In genomic region chr4:1465173-1466033, GRCh38 we compare ENCODE assay signal across 19 cellular contexts. TPM values are rescaled to one million over a fixed set of nuclear protein-coding genes. Genes with fewer than 3 reads are reported as not detected.
DNase-seq lines count a peak whose midpoint lies in the region; ATAC-seq and TF ChIP-seq lines count a peak whose summit lies in the region.
"Had no signal": no experiment of that assay in that cellular context is flagged by ENCODE, and none has a peak within 500 bp of the region (broad histone marks: within the 10 kb centered on the region; RNA-seq: fewer than 3 reads in every experiment).

No MANE protein-coding gene starts in this region.

- no peak overlapping the region for H3K4me3 ChIP-seq in left ventricle myocardium inferior
- H3K4me3 ChIP-seq in right lobe of liver: no peak overlapping the region
- H3K4me3 ChIP-seq: GM12878, GM23338, MG63, SJCRH30 had no signal

- 66% methylated on average over 12 of the region's 24 CpGs for WGBS in right lobe of liver (ENCODE audit: insufficient coverage, low coverage, low lambda C conversion rate, missing lambda C conversion rate)

- H3K4me1 ChIP-seq in left ventricle myocardium inferior (no peaks in the 10 kb centered on the region), right lobe of liver (no peaks in the 10 kb centered on the region)
- H3K4me1 ChIP-seq: Caco-2 had no signal

- H3K4me3 Mint-ChIP-seq in chondrocyte (ENCODE audit: unreplicated experiment) (no peak overlapping the region), type B pancreatic cell (no peak overlapping the region)
- H3K4me3 Mint-ChIP-seq: GM23338, HFFc6 had no signal

- no peak for ATAC-seq in right lobe of liver
- ATAC-seq in HG03039 (IDR thresholded peaks at IDR 0.05; ENCODE audit: unreplicated experiment): no peak
- no peak for ATAC-seq in GM18858 (IDR thresholded peaks at IDR 0.05; ENCODE audit: unreplicated experiment)
- ATAC-seq: GM12878, GM23338 had no signal

- DNase-seq in cardiac septum (ENCODE audit: low spot score) (peak; percentile 70), left ventricle myocardium inferior (no peak), chondrocyte (ENCODE audit: low spot score) (peak; percentile 90), right lobe of liver (peak; percentile 10 to 50 (median 37)), type B pancreatic cell (ENCODE audit: extremely low spot score, unreplicated experiment) (peak; percentile 65), NCI-H345 (lab: John Stamatoyannopoulos, UW) (no peak)
- DNase-seq: DMS53, HFFc6, MG63, NCI-H1105, NCI-H187, NCI-H446 treated with DMSO at 0.1 percent for 48 hours, NCI-H748 treated with DMSO at 0.1 percent for 48 hours had no signal

- H3K4me1 Mint-ChIP-seq in chondrocyte (ENCODE audit: low read depth): peaks cover 4% of the 10 kb centered on the region
- H3K4me1 Mint-ChIP-seq in type B pancreatic cell (ENCODE audit: unreplicated experiment): peaks cover 16% of the 10 kb centered on the region

- intact Hi-C loops in cardiac septum (cut with DNase I): no loop called here
- intact Hi-C loops in left ventricle myocardium inferior (cut with micrococcal nuclease): no loop called here
- intact Hi-C loops in right lobe of liver (cut with DNase I): no loop called here

- H3K9me3 ChIP-seq in left ventricle myocardium inferior (replicated peaks) (no peaks in the 10 kb centered on the region), right lobe of liver (no peaks in the 10 kb centered on the region)
- H3K9me3 ChIP-seq: Caco-2, MG63 had no signal

- H3K27me3 ChIP-seq in left ventricle myocardium inferior (ENCODE audit: low read depth) (peaks cover 85% of the 10 kb centered on the region), right lobe of liver (no peaks in the 10 kb centered on the region)
- H3K27me3 ChIP-seq: MG63 had no signal

- TF ChIP-seq CTCF in left ventricle myocardium inferior (IDR thresholded peaks at IDR 0.05; ENCODE audit: borderline replicate concordance): no peak
- TF ChIP-seq CTCF in chondrocyte (IDR thresholded peaks at IDR 0.05): no peak
- TF ChIP-seq CTCF in right lobe of liver (IDR thresholded peaks at IDR 0.05): no peak
- no peak for TF ChIP-seq CTCF in type B pancreatic cell (conservative IDR thresholded peaks at IDR 0.05)

- H3K27me3 Mint-ChIP-seq in chondrocyte (ENCODE audit: low read depth) (peaks cover 16% of the 10 kb centered on the region), type B pancreatic cell (peaks cover 17% of the 10 kb centered on the region)

- H3K36me3 Mint-ChIP-seq in chondrocyte (ENCODE audit: low read depth) (peaks cover 3% of the 10 kb centered on the region), type B pancreatic cell (no peaks in the 10 kb centered on the region)

- H3K36me3 ChIP-seq in left ventricle myocardium inferior: no peaks in the 10 kb centered on the region
- H3K36me3 ChIP-seq in right lobe of liver: no peaks in the 10 kb centered on the region
- H3K36me3 ChIP-seq: MG63, SJCRH30 had no signal

- H3K9me3 Mint-ChIP-seq in chondrocyte (ENCODE audit: low read depth): peaks cover 17% of the 10 kb centered on the region
- H3K9me3 Mint-ChIP-seq in type B pancreatic cell: peaks cover 13% of the 10 kb centered on the region

- no peak for TF ChIP-seq POLR2A in right lobe of liver (IDR thresholded peaks at IDR 0.05)

- H3K27ac Mint-ChIP-seq in chondrocyte (ENCODE audit: unreplicated experiment) (no peak overlapping the region), type B pancreatic cell (no peak overlapping the region)
- H3K27ac Mint-ChIP-seq: GM23338, HFFc6 had no signal

- H3K27ac ChIP-seq in left ventricle myocardium inferior (replicated peaks) (no peak overlapping the region), right lobe of liver (no peak overlapping the region)
- H3K27ac ChIP-seq: SJCRH30 had no signal

RNA-seq across cellular contexts. Expression of gene NKX1-1, which starts 59.2 kb away (rescaled TPM):
- total RNA-seq in cardiac septum (not detected), left ventricle myocardium inferior (not detected), chondrocyte (not detected in 3 replicates), right lobe of liver (not detected), type B pancreatic cell (ENCODE audit: low replicate concordance) (not detected in 2 replicates)
- total RNA-seq: Caco-2, GM12878, GM23338, HFFc6, SJCRH30 had no signal

Comparison
In these comparisons a context has a peak if more than half of its experiments do, and no peak if none do; other contexts are left out.
1. DNase-seq: peak in cardiac septum (single experiment), chondrocyte (single experiment), right lobe of liver (3 of 3) and type B pancreatic cell (single experiment); none in left ventricle myocardium inferior (single experiment) and NCI-H345 (single experiment).